ENCODE assay signal across 18 cellular contexts in genomic region chr13:31594056-31594455, GRCh38.
"Had no signal": no experiment of that assay in that cellular context is flagged by ENCODE, and none has a peak within 500 bp of the region (broad histone marks: within the 10 kb centered on the region; RNA-seq: fewer than 3 reads in every experiment).

No MANE protein-coding gene starts in this region.

- H3K9ac ChIP-seq: KMS-11, SK-N-SH had no signal

- H3K9me3 ChIP-seq: SJSA1, SK-N-SH had no signal

- H3K4me3 ChIP-seq: K562, SJSA1 had no signal

- H3K36me3 ChIP-seq: SJSA1 had no signal

- H3K4me1 ChIP-seq: SJSA1 had no signal

- DNase-seq: Kasumi-1, MM.1S, NCI-H1092 treated with DMSO at 0.1 percent for 48 hours, NCI-H1436, NCI-H187, NCI-H2029, NCI-H2227 treated with DMSO at 0.1 percent for 48 hours, NCI-H524 treated with DMSO at 0.1 percent for 48 hours, NCI-H69, NCI-H774, Right ventricle myocardium superior, RPMI8226, SIG-M5, SK-N-SH had no signal

- H3K27ac ChIP-seq: HL-60, KMS-11, SJSA1 had no signal

- H3K4me2 ChIP-seq: KMS-11, SK-N-SH had no signal
